ENCODE assay signal across 10 cellular contexts in the genomic region with DNA sequence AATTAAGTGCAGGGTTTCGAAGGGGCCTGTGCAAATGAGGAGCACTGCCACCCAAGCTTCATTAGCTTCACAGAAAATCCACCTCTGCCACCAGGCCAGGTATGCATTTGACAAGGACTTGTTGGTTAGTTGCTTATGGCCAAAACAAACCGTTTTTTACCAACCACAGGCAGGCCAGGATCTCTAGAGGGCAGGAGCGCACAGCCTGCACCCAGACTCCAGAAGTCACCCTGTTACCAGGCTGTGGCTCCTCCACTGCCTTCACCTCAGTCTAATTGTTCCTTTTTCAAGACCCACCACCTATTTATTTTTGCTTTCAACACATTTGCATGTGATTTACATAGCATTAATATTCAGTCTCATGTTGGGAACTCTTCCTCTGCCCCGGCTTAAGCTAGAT.
DNase-seq lines count a peak whose midpoint lies in the region; ATAC-seq and TF ChIP-seq lines count a peak whose summit lies in the region.
"Had no signal": no experiment of that assay in that cellular context is flagged by ENCODE, and none has a peak within 500 bp of the region (broad histone marks: within the 10 kb centered on the region; RNA-seq: fewer than 3 reads in every experiment).

No MANE protein-coding gene starts in this region.

- DNase-seq in activated CD4-positive, alpha-beta T cell treated with anti-CD3 and anti-CD28 coated beads, Interleukin-2, amount 10 ng/mL, durations not matched to agents 7 days and 5 days: no peak
- DNase-seq in activated CD4-positive, alpha-beta T cell treated with anti-CD3 and anti-CD28 coated beads for 48 hours: no peak
- DNase-seq in MM.1S: peak; percentile 61
- peak in 28 of 61 donors; percentile 15 to 58 (median 30) for DNase-seq in caudate nucleus (lab: John Stamatoyannopoulos, UW)
- no peak for DNase-seq in osteoblast (ENCODE audit: insufficient read length, low spot score, missing footprints)
- no peak for DNase-seq in prostate gland (ENCODE audit: low spot score)
- DNase-seq in dedifferentiated amniotic fluid mesenchymal stem cell (ENCODE audit: extremely low spot score): no peak
- DNase-seq: DMS153, uterus had no signal

- H3K9ac ChIP-seq in MM.1S (ENCODE audit: low read length): no peak overlapping the region

- peaks cover 59% of the 10 kb centered on the region for H3K27me3 ChIP-seq in MM.1S (replicated peaks; ENCODE audit: insufficient read depth, low read length)
- H3K27me3 ChIP-seq in osteoblast (ENCODE audit: insufficient read depth, low read length): peaks cover 3% of the 10 kb centered on the region
- H3K27me3 ChIP-seq in prostate gland (replicated peaks; ENCODE audit: insufficient read depth): no peaks in the 10 kb centered on the region
- H3K27me3 ChIP-seq: uterus had no signal

- H3K27ac ChIP-seq in MM.1S (ENCODE audit: low read length) (no peak overlapping the region), caudate nucleus (ENCODE audit: low read depth, low read length) (peak overlapping the region; percentile 60), osteoblast (ENCODE audit: low read depth, low read length) (no peak overlapping the region), prostate gland (no peak overlapping the region)
- H3K27ac ChIP-seq: uterus had no signal

- H3K36me3 ChIP-seq in MM.1S (replicated peaks; ENCODE audit: insufficient read depth, low read length) (no peaks in the 10 kb centered on the region), osteoblast (ENCODE audit: insufficient read depth, low read length) (no peaks in the 10 kb centered on the region), prostate gland (no peaks in the 10 kb centered on the region)
- H3K36me3 ChIP-seq: uterus had no signal

- TF ChIP-seq CTCF in MM.1S (IDR thresholded peaks at IDR 0.05; ENCODE audit: low read length) (peak; percentile 58), osteoblast (IDR thresholded peaks at IDR 0.05; ENCODE audit: extremely low read depth, low read depth, low read length) (peak; percentile 54), prostate gland (IDR thresholded peaks at IDR 0.05) (no peak)

- peak overlapping the region; percentile 15 for H3K27ac Mint-ChIP-seq in activated CD4-positive, alpha-beta T cell treated with anti-CD3 and anti-CD28 coated beads, Interleukin-2, amount 10 ng/mL, durations not matched to agents 7 days and 5 days

- no peaks in the 10 kb centered on the region for H3K9me2 ChIP-seq in MM.1S (replicated peaks; ENCODE audit: insufficient read depth, low read length)

- peaks cover 92% of the 10 kb centered on the region for H3K27me3 Mint-ChIP-seq in activated CD4-positive, alpha-beta T cell treated with anti-CD3 and anti-CD28 coated beads, Interleukin-2, amount 10 ng/mL, durations not matched to agents 7 days and 5 days

- WGBS in prostate gland: 70% methylated on average over 4 of the region's 4 CpGs

- no peaks in the 10 kb centered on the region for H3K36me3 Mint-ChIP-seq in activated CD4-positive, alpha-beta T cell treated with anti-CD3 and anti-CD28 coated beads, Interleukin-2, amount 10 ng/mL, durations not matched to agents 7 days and 5 days (ENCODE audit: low read depth)

- POLR2A ChIA-PET in activated CD4-positive, alpha-beta T cell treated with anti-CD3 and anti-CD28 coated beads, Interleukin-2, amount 10 ng/mL, durations not matched to agents 7 days and 5 days (lab: Charles Lee): no interaction called here

- CTCF ChIA-PET in activated CD4-positive, alpha-beta T cell treated with anti-CD3 and anti-CD28 coated beads, Interleukin-2, amount 10 ng/mL, durations not matched to agents 7 days and 5 days (lab: Charles Lee): interaction anchor here (0.9 to 4.0 kb wide), 3 partner anchors 9 to 590 kb away, joined by 3 to 21 read pairs (median 3); no protein-coding TSS in a partner anchor

- no peaks in the 10 kb centered on the region for H3K9me3 ChIP-seq in MM.1S (replicated peaks; ENCODE audit: insufficient read depth, low read length)
- H3K9me3 ChIP-seq in osteoblast (ENCODE audit: low read depth, low read length): no peaks in the 10 kb centered on the region
- no peaks in the 10 kb centered on the region for H3K9me3 ChIP-seq in prostate gland
- H3K9me3 ChIP-seq: uterus had no signal

- H3K4me3 Mint-ChIP-seq in activated CD4-positive, alpha-beta T cell treated with anti-CD3 and anti-CD28 coated beads, Interleukin-2, amount 10 ng/mL, durations not matched to agents 7 days and 5 days: no peak overlapping the region

- ATAC-seq in HG03108 (IDR thresholded peaks at IDR 0.05; ENCODE audit: unreplicated experiment): no peak

- peaks cover 13% of the 10 kb centered on the region for H3F3A ChIP-seq in MM.1S (ENCODE audit: insufficient read depth, low read length)

- no peak overlapping the region for H2AFZ ChIP-seq in MM.1S (ENCODE audit: low read length)
- H2AFZ ChIP-seq in osteoblast (ENCODE audit: low read length): no peak overlapping the region

- TF ChIP-seq POLR2A in prostate gland (IDR thresholded peaks at IDR 0.05): no peak

- H4K20me1 ChIP-seq in MM.1S (ENCODE audit: insufficient read depth, low read length) (peaks cover 3% of the 10 kb centered on the region; the same call in 1 of the 2 replicates), osteoblast (ENCODE audit: insufficient read depth, low read length) (no peaks in the 10 kb centered on the region)

- no peaks in the 10 kb centered on the region for H3K9me3 Mint-ChIP-seq in activated CD4-positive, alpha-beta T cell treated with anti-CD3 and anti-CD28 coated beads, Interleukin-2, amount 10 ng/mL, durations not matched to agents 7 days and 5 days

- H3K79me2 ChIP-seq in MM.1S (ENCODE audit: low read length) (no peaks in the 10 kb centered on the region), osteoblast (ENCODE audit: insufficient read depth, low read length) (no peaks in the 10 kb centered on the region)

- H3K4me2 ChIP-seq in MM.1S (ENCODE audit: low read depth, low read length) (peak overlapping the region; percentile 75), osteoblast (ENCODE audit: insufficient read depth, low read length) (no peak overlapping the region)

- intact Hi-C loops in prostate gland (cut with DNase I): no loop called here

- H3K4me1 Mint-ChIP-seq in activated CD4-positive, alpha-beta T cell treated with anti-CD3 and anti-CD28 coated beads, Interleukin-2, amount 10 ng/mL, durations not matched to agents 7 days and 5 days: peaks cover 17% of the 10 kb centered on the region

- H3K4me3 ChIP-seq in MM.1S (ENCODE audit: low read length) (no peak overlapping the region), osteoblast (ENCODE audit: insufficient read depth, low read length) (no peak overlapping the region), prostate gland (no peak overlapping the region)
- H3K4me3 ChIP-seq: uterus had no signal

- peaks cover 17% of the 10 kb centered on the region for H3K4me1 ChIP-seq in MM.1S (ENCODE audit: low read length)
- peaks cover 8% of the 10 kb centered on the region for H3K4me1 ChIP-seq in osteoblast (ENCODE audit: insufficient read depth, low read length)
- no peaks in the 10 kb centered on the region for H3K4me1 ChIP-seq in prostate gland (replicated peaks)
- H3K4me1 ChIP-seq: uterus had no signal

Comparison
In these comparisons a context has a peak if more than half of its experiments do, and no peak if none do; other contexts are left out.
1. CTCF ChIP-seq: peak in MM.1S (single experiment) and osteoblast (single experiment); none in prostate gland (0 of 4).